ENCODE assay signal across 1 cellular context in the genomic region with DNA sequence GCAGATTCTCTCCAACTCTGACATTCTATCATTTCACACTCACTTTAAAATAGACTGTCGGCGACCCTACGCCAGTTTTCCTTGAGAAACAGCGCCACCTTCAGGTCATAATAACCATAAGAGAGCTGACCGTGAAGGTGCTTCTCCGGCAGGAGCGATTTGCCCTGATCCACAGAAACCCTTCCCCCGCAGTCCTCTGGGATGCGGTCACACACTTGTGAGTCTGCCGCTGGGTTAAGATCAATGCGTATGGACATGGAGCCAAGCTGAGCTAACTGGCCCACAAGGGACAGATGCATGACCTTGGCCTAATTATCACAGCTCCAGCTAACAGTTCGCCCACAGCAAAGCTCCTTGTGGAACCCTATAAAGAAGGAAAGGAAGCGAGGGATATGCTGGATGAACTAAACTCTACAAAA.
TF ChIP-seq lines count a peak whose summit lies in the region.

No MANE protein-coding gene starts in this region.

TF ChIP-seq in HEK293, 187 proteins besides CTCF, POLR2A, EP300 and RAD21 (continued from another document and continues in another):
- TF ChIP-seq TSHZ1 (tag by site-specific recombination; IDR thresholded peaks at IDR 0.05; ENCODE audit: borderline replicate concordance) (no peak), ZNF626 (tag by site-specific recombination; IDR thresholded peaks at IDR 0.05) (no peak), IKZF3 (tag by site-specific recombination; IDR thresholded peaks at IDR 0.05) (peak; percentile 75), MZF1 (tag by site-specific recombination; IDR thresholded peaks at IDR 0.05; ENCODE audit: borderline replicate concordance) (no peak), SP7 (tag by site-specific recombination; IDR thresholded peaks at IDR 0.05) (peak; percentile 48; the same call in 1 of the 2 replicates), ZNF423 (tag by site-specific recombination; IDR thresholded peaks at IDR 0.05) (no peak), ZNF416 (tag by site-specific recombination; IDR thresholded peaks at IDR 0.05) (no peak), ZNF585B (tag by site-specific recombination; IDR thresholded peaks at IDR 0.05) (no peak), ZNF629 (tag by site-specific recombination; IDR thresholded peaks at IDR 0.05) (0 out of 2 replicates have a peak, but pooled peaks have one; percentile 10), ZNF366 (tag by site-specific recombination; conservative IDR thresholded peaks at IDR 0.05) (peak; percentile 66), ZNF624 (tag by site-specific recombination; IDR thresholded peaks at IDR 0.05) (no peak), ZNF654 (tag by site-specific recombination; IDR thresholded peaks at IDR 0.05; ENCODE audit: low read depth) (peak; percentile 91), OSR2 (tag by site-specific recombination; IDR thresholded peaks at IDR 0.05) (no peak), SCRT1 (tag by site-specific recombination; IDR thresholded peaks at IDR 0.05; ENCODE audit: borderline replicate concordance) (no peak), ZNF530 (tag by site-specific recombination; IDR thresholded peaks at IDR 0.05; ENCODE audit: low read depth) (no peak), ZNF529 (tag by site-specific recombination; IDR thresholded peaks at IDR 0.05; ENCODE audit: insufficient replicate concordance) (no peak), ZNF302 (tag by site-specific recombination; IDR thresholded peaks at IDR 0.05; ENCODE audit: low read depth) (no peak), GLIS1 (tag by site-specific recombination; IDR thresholded peaks at IDR 0.05) (no peak), SCRT2 (tag by site-specific recombination; IDR thresholded peaks at IDR 0.05) (no peak), ZNF169 (tag by site-specific recombination; IDR thresholded peaks at IDR 0.05) (no peak), ZNF341 (tag by site-specific recombination; IDR thresholded peaks at IDR 0.05; ENCODE audit: low read depth) (no peak), ZNF791 (tag by site-specific recombination; IDR thresholded peaks at IDR 0.05) (no peak), ZNF785 (tag by site-specific recombination; IDR thresholded peaks at IDR 0.05) (no peak), PRDM1 (tag by site-specific recombination; IDR thresholded peaks at IDR 0.05) (no peak; the same call in 1 of the 2 replicates), OVOL3 (tag by site-specific recombination; IDR thresholded peaks at IDR 0.05) (no peak), ZNF394 (tag by site-specific recombination; IDR thresholded peaks at IDR 0.05; ENCODE audit: borderline replicate concordance) (peak; percentile 68), ZNF830 (tag by site-specific recombination; IDR thresholded peaks at IDR 0.05; ENCODE audit: low read depth) (no peak), PRDM6 (tag by site-specific recombination; IDR thresholded peaks at IDR 0.05) (no peak)
- TF ChIP-seq, protein P1, sequence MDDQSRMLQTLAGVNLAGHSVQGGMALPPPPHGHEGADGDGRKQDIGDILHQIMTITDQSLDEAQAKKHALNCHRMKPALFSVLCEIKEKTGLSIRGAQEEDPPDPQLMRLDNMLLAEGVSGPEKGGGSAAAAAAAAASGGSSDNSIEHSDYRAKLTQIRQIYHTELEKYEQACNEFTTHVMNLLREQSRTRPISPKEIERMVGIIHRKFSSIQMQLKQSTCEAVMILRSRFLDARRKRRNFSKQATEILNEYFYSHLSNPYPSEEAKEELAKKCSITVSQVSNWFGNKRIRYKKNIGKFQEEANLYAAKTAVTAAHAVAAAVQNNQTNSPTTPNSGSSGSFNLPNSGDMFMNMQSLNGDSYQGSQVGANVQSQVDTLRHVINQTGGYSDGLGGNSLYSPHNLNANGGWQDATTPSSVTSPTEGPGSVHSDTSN (CRISPR knock-in tag; IDR thresholded peaks at IDR 0.05), result no peak
- TF ChIP-seq, protein P2, sequence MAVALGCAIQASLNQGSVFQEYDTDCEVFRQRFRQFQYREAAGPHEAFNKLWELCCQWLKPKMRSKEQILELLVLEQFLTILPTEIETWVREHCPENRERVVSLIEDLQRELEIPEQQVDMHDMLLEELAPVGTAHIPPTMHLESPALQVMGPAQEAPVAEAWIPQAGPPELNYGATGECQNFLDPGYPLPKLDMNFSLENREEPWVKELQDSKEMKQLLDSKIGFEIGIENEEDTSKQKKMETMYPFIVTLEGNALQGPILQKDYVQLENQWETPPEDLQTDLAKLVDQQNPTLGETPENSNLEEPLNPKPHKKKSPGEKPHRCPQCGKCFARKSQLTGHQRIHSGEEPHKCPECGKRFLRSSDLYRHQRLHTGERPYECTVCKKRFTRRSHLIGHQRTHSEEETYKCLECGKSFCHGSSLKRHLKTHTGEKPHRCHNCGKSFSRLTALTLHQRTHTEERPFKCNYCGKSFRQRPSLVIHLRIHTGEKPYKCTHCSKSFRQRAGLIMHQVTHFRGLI (tag by site-specific recombination; IDR thresholded peaks at IDR 0.05), result no peak
- TF ChIP-seq, protein P3, sequence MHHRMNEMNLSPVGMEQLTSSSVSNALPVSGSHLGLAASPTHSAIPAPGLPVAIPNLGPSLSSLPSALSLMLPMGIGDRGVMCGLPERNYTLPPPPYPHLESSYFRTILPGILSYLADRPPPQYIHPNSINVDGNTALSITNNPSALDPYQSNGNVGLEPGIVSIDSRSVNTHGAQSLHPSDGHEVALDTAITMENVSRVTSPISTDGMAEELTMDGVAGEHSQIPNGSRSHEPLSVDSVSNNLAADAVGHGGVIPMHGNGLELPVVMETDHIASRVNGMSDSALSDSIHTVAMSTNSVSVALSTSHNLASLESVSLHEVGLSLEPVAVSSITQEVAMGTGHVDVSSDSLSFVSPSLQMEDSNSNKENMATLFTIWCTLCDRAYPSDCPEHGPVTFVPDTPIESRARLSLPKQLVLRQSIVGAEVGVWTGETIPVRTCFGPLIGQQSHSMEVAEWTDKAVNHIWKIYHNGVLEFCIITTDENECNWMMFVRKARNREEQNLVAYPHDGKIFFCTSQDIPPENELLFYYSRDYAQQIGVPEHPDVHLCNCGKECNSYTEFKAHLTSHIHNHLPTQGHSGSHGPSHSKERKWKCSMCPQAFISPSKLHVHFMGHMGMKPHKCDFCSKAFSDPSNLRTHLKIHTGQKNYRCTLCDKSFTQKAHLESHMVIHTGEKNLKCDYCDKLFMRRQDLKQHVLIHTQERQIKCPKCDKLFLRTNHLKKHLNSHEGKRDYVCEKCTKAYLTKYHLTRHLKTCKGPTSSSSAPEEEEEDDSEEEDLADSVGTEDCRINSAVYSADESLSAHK (tag by site-specific recombination; IDR thresholded peaks at IDR 0.05), result no peak
- TF ChIP-seq, protein P4, sequence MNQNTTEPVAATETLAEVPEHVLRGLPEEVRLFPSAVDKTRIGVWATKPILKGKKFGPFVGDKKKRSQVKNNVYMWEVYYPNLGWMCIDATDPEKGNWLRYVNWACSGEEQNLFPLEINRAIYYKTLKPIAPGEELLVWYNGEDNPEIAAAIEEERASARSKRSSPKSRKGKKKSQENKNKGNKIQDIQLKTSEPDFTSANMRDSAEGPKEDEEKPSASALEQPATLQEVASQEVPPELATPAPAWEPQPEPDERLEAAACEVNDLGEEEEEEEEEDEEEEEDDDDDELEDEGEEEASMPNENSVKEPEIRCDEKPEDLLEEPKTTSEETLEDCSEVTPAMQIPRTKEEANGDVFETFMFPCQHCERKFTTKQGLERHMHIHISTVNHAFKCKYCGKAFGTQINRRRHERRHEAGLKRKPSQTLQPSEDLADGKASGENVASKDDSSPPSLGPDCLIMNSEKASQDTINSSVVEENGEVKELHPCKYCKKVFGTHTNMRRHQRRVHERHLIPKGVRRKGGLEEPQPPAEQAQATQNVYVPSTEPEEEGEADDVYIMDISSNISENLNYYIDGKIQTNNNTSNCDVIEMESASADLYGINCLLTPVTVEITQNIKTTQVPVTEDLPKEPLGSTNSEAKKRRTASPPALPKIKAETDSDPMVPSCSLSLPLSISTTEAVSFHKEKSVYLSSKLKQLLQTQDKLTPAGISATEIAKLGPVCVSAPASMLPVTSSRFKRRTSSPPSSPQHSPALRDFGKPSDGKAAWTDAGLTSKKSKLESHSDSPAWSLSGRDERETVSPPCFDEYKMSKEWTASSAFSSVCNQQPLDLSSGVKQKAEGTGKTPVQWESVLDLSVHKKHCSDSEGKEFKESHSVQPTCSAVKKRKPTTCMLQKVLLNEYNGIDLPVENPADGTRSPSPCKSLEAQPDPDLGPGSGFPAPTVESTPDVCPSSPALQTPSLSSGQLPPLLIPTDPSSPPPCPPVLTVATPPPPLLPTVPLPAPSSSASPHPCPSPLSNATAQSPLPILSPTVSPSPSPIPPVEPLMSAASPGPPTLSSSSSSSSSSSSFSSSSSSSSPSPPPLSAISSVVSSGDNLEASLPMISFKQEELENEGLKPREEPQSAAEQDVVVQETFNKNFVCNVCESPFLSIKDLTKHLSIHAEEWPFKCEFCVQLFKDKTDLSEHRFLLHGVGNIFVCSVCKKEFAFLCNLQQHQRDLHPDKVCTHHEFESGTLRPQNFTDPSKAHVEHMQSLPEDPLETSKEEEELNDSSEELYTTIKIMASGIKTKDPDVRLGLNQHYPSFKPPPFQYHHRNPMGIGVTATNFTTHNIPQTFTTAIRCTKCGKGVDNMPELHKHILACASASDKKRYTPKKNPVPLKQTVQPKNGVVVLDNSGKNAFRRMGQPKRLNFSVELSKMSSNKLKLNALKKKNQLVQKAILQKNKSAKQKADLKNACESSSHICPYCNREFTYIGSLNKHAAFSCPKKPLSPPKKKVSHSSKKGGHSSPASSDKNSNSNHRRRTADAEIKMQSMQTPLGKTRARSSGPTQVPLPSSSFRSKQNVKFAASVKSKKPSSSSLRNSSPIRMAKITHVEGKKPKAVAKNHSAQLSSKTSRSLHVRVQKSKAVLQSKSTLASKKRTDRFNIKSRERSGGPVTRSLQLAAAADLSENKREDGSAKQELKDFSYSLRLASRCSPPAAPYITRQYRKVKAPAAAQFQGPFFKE (tag by site-specific recombination; IDR thresholded peaks at IDR 0.05; ENCODE audit: borderline replicate concordance), result no peak
- TF ChIP-seq, protein P5, sequence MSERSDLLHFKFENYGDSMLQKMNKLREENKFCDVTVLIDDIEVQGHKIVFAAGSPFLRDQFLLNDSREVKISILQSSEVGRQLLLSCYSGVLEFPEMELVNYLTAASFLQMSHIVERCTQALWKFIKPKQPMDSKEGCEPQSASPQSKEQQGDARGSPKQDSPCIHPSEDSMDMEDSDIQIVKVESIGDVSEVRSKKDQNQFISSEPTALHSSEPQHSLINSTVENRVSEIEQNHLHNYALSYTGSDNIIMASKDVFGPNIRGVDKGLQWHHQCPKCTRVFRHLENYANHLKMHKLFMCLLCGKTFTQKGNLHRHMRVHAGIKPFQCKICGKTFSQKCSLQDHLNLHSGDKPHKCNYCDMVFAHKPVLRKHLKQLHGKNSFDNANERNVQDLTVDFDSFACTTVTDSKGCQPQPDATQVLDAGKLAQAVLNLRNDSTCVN (tag by site-specific recombination; optimal IDR thresholded peaks at IDR 0.05), result no peak
- TF ChIP-seq, protein P6, sequence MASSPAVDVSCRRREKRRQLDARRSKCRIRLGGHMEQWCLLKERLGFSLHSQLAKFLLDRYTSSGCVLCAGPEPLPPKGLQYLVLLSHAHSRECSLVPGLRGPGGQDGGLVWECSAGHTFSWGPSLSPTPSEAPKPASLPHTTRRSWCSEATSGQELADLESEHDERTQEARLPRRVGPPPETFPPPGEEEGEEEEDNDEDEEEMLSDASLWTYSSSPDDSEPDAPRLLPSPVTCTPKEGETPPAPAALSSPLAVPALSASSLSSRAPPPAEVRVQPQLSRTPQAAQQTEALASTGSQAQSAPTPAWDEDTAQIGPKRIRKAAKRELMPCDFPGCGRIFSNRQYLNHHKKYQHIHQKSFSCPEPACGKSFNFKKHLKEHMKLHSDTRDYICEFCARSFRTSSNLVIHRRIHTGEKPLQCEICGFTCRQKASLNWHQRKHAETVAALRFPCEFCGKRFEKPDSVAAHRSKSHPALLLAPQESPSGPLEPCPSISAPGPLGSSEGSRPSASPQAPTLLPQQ (tag by site-specific recombination; IDR thresholded peaks at IDR 0.05), result 0 out of 2 replicates have a peak, but pooled peaks have one; percentile 19
- TF ChIP-seq, protein P7, sequence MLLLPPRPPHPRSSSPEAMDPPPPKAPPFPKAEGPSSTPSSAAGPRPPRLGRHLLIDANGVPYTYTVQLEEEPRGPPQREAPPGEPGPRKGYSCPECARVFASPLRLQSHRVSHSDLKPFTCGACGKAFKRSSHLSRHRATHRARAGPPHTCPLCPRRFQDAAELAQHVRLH (tag by site-specific recombination; IDR thresholded peaks at IDR 0.05), result no peak
- TF ChIP-seq, protein P8, sequence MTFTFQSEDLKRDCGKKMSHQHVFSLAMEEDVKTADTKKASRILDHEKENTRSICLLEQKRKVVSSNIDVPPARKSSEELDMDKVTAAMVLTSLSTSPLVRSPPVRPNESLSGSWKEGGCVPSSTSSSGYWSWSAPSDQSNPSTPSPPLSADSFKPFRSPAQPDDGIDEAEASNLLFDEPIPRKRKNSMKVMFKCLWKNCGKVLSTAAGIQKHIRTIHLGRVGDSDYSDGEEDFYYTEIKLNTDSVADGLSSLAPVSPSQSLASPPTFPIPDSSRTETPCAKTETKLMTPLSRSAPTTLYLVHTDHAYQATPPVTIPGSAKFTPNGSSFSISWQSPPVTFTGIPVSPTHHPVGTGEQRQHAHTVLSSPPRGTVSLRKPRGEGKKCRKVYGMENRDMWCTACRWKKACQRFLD (tag by site-specific recombination; IDR thresholded peaks at IDR 0.05), result no peak
